ENCODE assay signal across 1 cellular context in genomic region chr10:35194471-35194870, GRCh38.
TF ChIP-seq lines count a peak whose summit lies in the region.

No MANE protein-coding gene starts in this region.

TF ChIP-seq in endothelial cell of umbilical vein, 7 proteins besides CTCF, POLR2A, EP300 and RAD21 (continued from another document):
- TF ChIP-seq MYC (IDR thresholded peaks at IDR 0.05; ENCODE audit: low read depth, low read length), result no peak
